ENCODE assay signal across 9 cellular contexts in the genomic region with DNA sequence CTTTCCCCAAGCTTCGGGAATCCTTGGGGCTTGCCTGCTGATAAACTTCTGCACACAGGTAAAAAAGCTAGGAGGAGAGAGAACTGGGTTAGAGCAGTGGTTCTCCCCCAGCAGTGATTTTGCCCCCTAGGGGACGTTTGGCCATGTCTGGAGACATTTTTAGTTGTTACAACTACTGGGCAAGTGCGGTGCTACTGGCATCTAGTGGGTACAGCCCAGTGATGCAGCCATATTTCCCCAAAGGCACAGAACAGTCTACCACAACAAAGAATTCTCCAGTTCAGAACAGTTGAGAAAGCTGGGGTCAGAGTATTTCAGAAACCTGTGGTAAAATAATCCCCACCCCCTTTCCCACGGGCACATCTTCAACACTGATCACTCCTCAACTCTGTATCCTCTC. TPM values are rescaled to one million over a fixed set of nuclear protein-coding genes. Genes with fewer than 3 reads are reported as not detected.
DNase-seq lines count a peak whose midpoint lies in the region; ATAC-seq and TF ChIP-seq lines count a peak whose summit lies in the region.
"Had no signal": no experiment of that assay in that cellular context is flagged by ENCODE, and none has a peak within 500 bp of the region (broad histone marks: within the 10 kb centered on the region; RNA-seq: fewer than 3 reads in every experiment).

No MANE protein-coding gene starts in this region.

- H3K27me3 ChIP-seq in gastrocnemius medialis, result no peaks in the 10 kb centered on the region

- peak; percentile 59 for ATAC-seq in stimulated activated effector memory CD8-positive, alpha-beta T cell treated with anti-CD3 and anti-CD28 coated beads, Interleukin-12 subunit alpha, Interleukin-12 subunit beta, amount 100 ng/mL, for 72 hours
- ATAC-seq in HG03095 (IDR thresholded peaks at IDR 0.05; ENCODE audit: unreplicated experiment) (no peak), gastrocnemius medialis (no peak)

- H3K4me3 ChIP-seq in astrocyte of the spinal cord (ENCODE audit: low read depth, low read length) (no peak overlapping the region), gastrocnemius medialis (no peak overlapping the region)

- H3K4me1 ChIP-seq in gastrocnemius medialis, result peaks cover 0 to 20% of the 10 kb centered on the region in 2 donors

- no peak overlapping the region for H3K4me3 Mint-ChIP-seq in stimulated activated effector memory CD8-positive, alpha-beta T cell treated with anti-CD3 and anti-CD28 coated beads, Interleukin-12 subunit alpha, Interleukin-12 subunit beta, amount 100 ng/mL, for 72 hours

- peak; percentile 23 for DNase-seq in activated T-cell treated with anti-CD3 and anti-CD28 coated beads for 48 hours (ENCODE audit: low read depth)
- DNase-seq in activated T-cell treated with anti-CD3 and anti-CD28 coated beads for 4 hours, result no peak
- DNase-seq in RKO (ENCODE audit: low spot score), result peak; percentile 67
- no peak for DNase-seq in astrocyte of the spinal cord (ENCODE audit: low read depth, low spot score)
- no peak for DNase-seq in stimulated activated effector memory CD8-positive, alpha-beta T cell treated with anti-CD3 and anti-CD28 coated beads, Interleukin-12 subunit alpha, Interleukin-12 subunit beta, amount 100 ng/mL, for 72 hours (ENCODE audit: low spot score in 2 of 2)
- no peak for DNase-seq in gastrocnemius medialis
- no peak for DNase-seq in NCI-H187 (lab: John Stamatoyannopoulos, UW)
- DNase-seq: GDM1 had no signal

- no peak overlapping the region for H3K27ac ChIP-seq in gastrocnemius medialis

- H3K4me1 Mint-ChIP-seq in stimulated activated effector memory CD8-positive, alpha-beta T cell treated with anti-CD3 and anti-CD28 coated beads, Interleukin-12 subunit alpha, Interleukin-12 subunit beta, amount 100 ng/mL, for 72 hours, result peaks cover 25% of the 10 kb centered on the region

- TF ChIP-seq CTCF in astrocyte of the spinal cord (IDR thresholded peaks at IDR 0.05; ENCODE audit: low read depth, low read length) (peak; percentile 25), gastrocnemius medialis (IDR thresholded peaks at IDR 0.05 in 4 of 5, conservative IDR thresholded peaks at IDR 0.05 in 1 of 5) (no peak)

- H3K36me3 Mint-ChIP-seq in stimulated activated effector memory CD8-positive, alpha-beta T cell treated with anti-CD3 and anti-CD28 coated beads, Interleukin-12 subunit alpha, Interleukin-12 subunit beta, amount 100 ng/mL, for 72 hours, result no peaks in the 10 kb centered on the region

- H3K9me3 ChIP-seq in gastrocnemius medialis, result no peaks in the 10 kb centered on the region

- in situ Hi-C loops in astrocyte of the spinal cord (cut with HindIII; ENCODE audit: low sequenced_read_pairs) (no loop called here), gastrocnemius medialis (cut with MboI; ENCODE audit: low sequenced_read_pairs in 4 of 4) (no loop called here)

- no peaks in the 10 kb centered on the region for H3K9me3 Mint-ChIP-seq in stimulated activated effector memory CD8-positive, alpha-beta T cell treated with anti-CD3 and anti-CD28 coated beads, Interleukin-12 subunit alpha, Interleukin-12 subunit beta, amount 100 ng/mL, for 72 hours

- H3K36me3 ChIP-seq in gastrocnemius medialis, result peaks cover 0 to 71% of the 10 kb centered on the region in 2 donors

- intact Hi-C loops in gastrocnemius medialis (cut with DNase I; ENCODE audit: low total_unique reads), result no loop called here

- no peak overlapping the region for H3K27ac Mint-ChIP-seq in stimulated activated effector memory CD8-positive, alpha-beta T cell treated with anti-CD3 and anti-CD28 coated beads, Interleukin-12 subunit alpha, Interleukin-12 subunit beta, amount 100 ng/mL, for 72 hours

- no peak for TF ChIP-seq POLR2A in gastrocnemius medialis (IDR thresholded peaks at IDR 0.05)

RNA-seq across cellular contexts. Expression of gene LRRC71, which starts 41.3 kb away (rescaled TPM):
- total RNA-seq in gastrocnemius medialis, result not detected

Comparison
In these comparisons a context has a peak if more than half of its experiments do, and no peak if none do; other contexts are left out.
1. DNase-seq: peak in activated T-cell treated with anti-CD3 and anti-CD28 coated beads for 48 hours (single experiment) and RKO (single experiment); none in activated T-cell treated with anti-CD3 and anti-CD28 coated beads for 4 hours (single experiment), astrocyte of the spinal cord (single experiment), stimulated activated effector memory CD8-positive, alpha-beta T cell treated with anti-CD3 and anti-CD28 coated beads, Interleukin-12 subunit alpha, Interleukin-12 subunit beta, amount 100 ng/mL, for 72 hours (0 of 2), gastrocnemius medialis (0 of 2) and NCI-H187 (0 of 2).